In the genomic region with DNA sequence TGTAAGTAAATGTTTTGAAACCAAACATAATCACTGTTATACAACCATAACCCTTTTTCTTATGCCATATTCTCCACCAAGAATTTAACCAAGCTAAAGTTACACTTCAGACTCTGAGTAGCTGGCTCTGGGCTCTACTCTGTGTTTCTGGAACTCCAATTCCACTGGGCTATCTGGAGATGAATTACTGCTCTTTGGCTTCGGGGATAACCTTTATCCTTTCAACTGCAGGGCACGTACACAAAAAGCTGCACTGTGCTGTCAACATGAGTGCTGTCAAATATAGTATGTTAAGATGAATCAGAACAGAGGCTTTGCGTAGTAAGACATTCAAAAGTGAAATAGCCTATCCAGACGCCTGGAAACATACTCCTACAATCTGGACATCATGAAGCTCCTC, we compare ENCODE assay signal across 9 cellular contexts.
"Had no signal": no experiment of that assay in that cellular context is flagged by ENCODE, and none has a peak within 500 bp of the region (broad histone marks: within the 10 kb centered on the region; RNA-seq: fewer than 3 reads in every experiment).

No MANE protein-coding gene starts in this region.

- H3K27ac ChIP-seq: GM23248, HL-60 had no signal

- H3K9me3 ChIP-seq: HAP-1 had no signal

- FAIRE-seq: K562 had no signal

- H3K9ac ChIP-seq: GM23248 had no signal

- H3K4me3 Mint-ChIP-seq: HFFc6 had no signal

- H2AFZ ChIP-seq: GM23248 had no signal

- ATAC-seq: HCT116, K562 had no signal

- H3K36me3 ChIP-seq: HAP-1 had no signal

- H3K4me1 ChIP-seq: HAP-1 had no signal

- H3K27ac Mint-ChIP-seq: HFFc6 had no signal

- H3K9me3 Mint-ChIP-seq: HFFc6 had no signal

- H3K4me3 ChIP-seq: GM23248, HAP-1, K562 had no signal

- DNase-seq: GM23248, GOT3, H7, HFFc6, IMR-90 had no signal
